10 cellular contexts compared by ENCODE assay signal in the genomic region with DNA sequence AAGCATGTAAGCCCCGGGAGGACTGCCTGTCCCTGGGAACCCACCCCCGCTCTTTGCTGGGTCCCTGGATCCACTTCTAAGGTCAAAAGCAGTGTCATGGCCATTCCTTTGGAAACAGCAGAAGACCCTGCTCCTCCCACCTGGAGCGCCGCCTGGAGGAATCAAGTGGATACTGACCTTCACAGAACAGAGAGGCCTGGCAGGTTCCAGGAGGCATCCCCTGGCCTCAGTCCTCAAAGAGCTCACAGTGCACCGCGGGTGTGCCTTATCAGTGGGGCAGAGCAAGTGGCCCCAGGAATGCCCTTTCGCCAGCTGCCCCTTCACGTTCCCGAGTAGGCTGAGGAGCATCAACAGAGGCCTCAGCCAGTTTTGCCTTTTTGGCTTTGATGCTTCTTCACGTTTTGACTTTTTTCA. TPM values are rescaled to one million over a fixed set of nuclear protein-coding genes. Genes with fewer than 3 reads are reported as not detected.
DNase-seq lines count a peak whose midpoint lies in the region; TF ChIP-seq lines count a peak whose summit lies in the region.
"Had no signal": no experiment of that assay in that cellular context is flagged by ENCODE, and none has a peak within 500 bp of the region (broad histone marks: within the 10 kb centered on the region; RNA-seq: fewer than 3 reads in every experiment).

No MANE protein-coding gene starts in this region.

- no peaks in the 10 kb centered on the region for H3K9me3 Mint-ChIP-seq in osteocyte (ENCODE audit: unreplicated experiment)

- no peak overlapping the region for H3K27ac ChIP-seq in caudate nucleus (ENCODE audit: low read depth, low read length)
- H3K27ac ChIP-seq: KMS-11 had no signal

- no peaks in the 10 kb centered on the region for H3K27me3 ChIP-seq in MG63

- DNase-seq in DMS 273 (lab: John Stamatoyannopoulos, UW; ENCODE audit: unreplicated experiment) (peak; percentile 61), DMS 273 treated with DMSO at 0.1 percent for 48 hours (lab: John Stamatoyannopoulos, UW) (no peak), NCI-H1694 (lab: John Stamatoyannopoulos, UW) (peak; percentile 2), cerebellar cortex (ENCODE audit: low spot score) (peak; percentile 49), osteocyte (ENCODE audit: extremely low spot score, unreplicated experiment) (no peak), NCI-H128 (lab: John Stamatoyannopoulos, UW; ENCODE audit: unreplicated experiment) (no peak), MG63 (no peak), caudate nucleus (lab: John Stamatoyannopoulos, UW) (no peak)
- DNase-seq: activated CD8-positive, alpha-beta memory T cell treated with anti-CD3 and anti-CD28 coated beads for 24 hours had no signal

- peaks cover 20% of the 10 kb centered on the region for H3K36me3 Mint-ChIP-seq in osteocyte (ENCODE audit: unreplicated experiment)

- no peaks in the 10 kb centered on the region for H3K36me3 ChIP-seq in MG63

- no peak overlapping the region for H3K27ac Mint-ChIP-seq in osteocyte (ENCODE audit: unreplicated experiment)

- no peak overlapping the region for H3K4me3 ChIP-seq in MG63

- H3K4me1 Mint-ChIP-seq in osteocyte (ENCODE audit: unreplicated experiment): peaks cover 2% of the 10 kb centered on the region

- no peaks in the 10 kb centered on the region for H3K9me3 ChIP-seq in MG63

- no peaks in the 10 kb centered on the region for H3K27me3 Mint-ChIP-seq in osteocyte (ENCODE audit: unreplicated experiment)

- no peak overlapping the region for H3K4me3 Mint-ChIP-seq in osteocyte (ENCODE audit: unreplicated experiment)

- TF ChIP-seq CTCF in osteocyte (IDR thresholded peaks at IDR 0.05): peak; percentile 39

RNA-seq across cellular contexts. Expression of gene SLC4A11, which starts 11.1 kb away (rescaled TPM):
- 2.4 and 3.2 TPM in 2 replicates for total RNA-seq in osteocyte
- total RNA-seq in MG63 (2014; rRNA removed; shearing (Covaris generic); ENCODE audit: low replicate concordance): 0.20 TPM in 1 of 2 replicates, not detected in the other

RNA-seq across cellular contexts. Expression of gene ITPA, which starts 40.8 kb away (rescaled TPM):
- total RNA-seq in osteocyte: 57.5 and 58.4 TPM in 2 replicates
- 41.3 and 48.5 TPM in 2 replicates for total RNA-seq in MG63 (2014; rRNA removed; shearing (Covaris generic); ENCODE audit: low replicate concordance)

RNA-seq across cellular contexts. Expression of gene DDRGK1, which starts 45.6 kb away (rescaled TPM):
- total RNA-seq in osteocyte: 79.6 and 84.2 TPM in 2 replicates
- 21.7 and 33.5 TPM in 2 replicates for total RNA-seq in MG63 (2014; rRNA removed; shearing (Covaris generic); ENCODE audit: low replicate concordance)

Comparison
In these comparisons a context has a peak if more than half of its experiments do, and no peak if none do; other contexts are left out.
1. DNase-seq: peak in DMS 273 (single experiment), NCI-H1694 (single experiment) and cerebellar cortex (single experiment); none in DMS 273 treated with DMSO at 0.1 percent for 48 hours (single experiment), osteocyte (single experiment), NCI-H128 (single experiment), MG63 (single experiment) and caudate nucleus (0 of 61).